1 cellular context compared by ENCODE assay signal in the genomic region with DNA sequence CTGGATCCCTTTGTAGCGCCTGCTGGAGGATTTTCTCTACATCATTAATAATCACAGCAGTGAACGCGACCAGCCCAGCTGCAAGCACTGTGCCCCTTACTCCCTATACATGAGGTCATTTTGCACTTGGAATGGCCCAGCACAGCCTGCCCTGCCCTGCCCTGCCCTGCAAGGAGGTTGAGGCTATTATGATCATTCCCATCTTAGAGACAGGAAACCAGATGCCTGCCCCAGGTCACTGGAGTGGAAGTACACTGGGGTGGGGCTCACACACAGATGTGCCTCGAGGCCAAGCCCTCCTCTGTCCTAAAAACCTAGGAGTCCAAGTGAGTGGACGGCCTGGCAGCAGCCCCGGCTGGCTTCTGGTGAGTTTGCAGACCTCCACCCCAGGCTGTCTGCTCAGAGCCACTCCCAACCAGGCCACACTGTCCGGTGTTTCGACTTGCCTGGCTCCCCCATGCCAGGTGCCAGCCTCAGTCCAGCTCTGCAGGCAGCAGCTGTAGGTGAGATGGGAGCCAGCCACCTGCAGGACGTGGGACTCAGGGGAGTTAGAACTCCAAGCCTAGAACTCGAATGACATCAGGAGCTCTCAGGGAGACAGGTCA.
TF ChIP-seq lines count a peak whose summit lies in the region.

No MANE protein-coding gene starts in this region.

TF ChIP-seq in H1, 55 proteins besides CTCF, POLR2A, EP300 and RAD21:
- TF ChIP-seq, protein P1, sequence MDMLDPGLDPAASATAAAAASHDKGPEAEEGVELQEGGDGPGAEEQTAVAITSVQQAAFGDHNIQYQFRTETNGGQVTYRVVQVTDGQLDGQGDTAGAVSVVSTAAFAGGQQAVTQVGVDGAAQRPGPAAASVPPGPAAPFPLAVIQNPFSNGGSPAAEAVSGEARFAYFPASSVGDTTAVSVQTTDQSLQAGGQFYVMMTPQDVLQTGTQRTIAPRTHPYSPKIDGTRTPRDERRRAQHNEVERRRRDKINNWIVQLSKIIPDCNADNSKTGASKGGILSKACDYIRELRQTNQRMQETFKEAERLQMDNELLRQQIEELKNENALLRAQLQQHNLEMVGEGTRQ (IDR thresholded peaks at IDR 0.05; ENCODE audit: low read length) = no peak
- TF ChIP-seq SIRT6 (IDR thresholded peaks at IDR 0.05; ENCODE audit: low read length) (no peak), POLR2AphosphoS5 (IDR thresholded peaks at IDR 0.05; ENCODE audit: low read depth, low read length) (no peak), SUZ12 (IDR thresholded peaks at IDR 0.05; ENCODE audit: low read length) (no peak), BACH1 (IDR thresholded peaks at IDR 0.05; ENCODE audit: low read length) (no peak), SIX5 (IDR thresholded peaks at IDR 0.05; ENCODE audit: low read depth, low read length) (no peak), CBX8 (IDR thresholded peaks at IDR 0.05; ENCODE audit: borderline replicate concordance, low read depth, low read length) (no peak), YY1 (IDR thresholded peaks at IDR 0.05; ENCODE audit: low read depth, low read length) (no peak), SP1 (IDR thresholded peaks at IDR 0.05; ENCODE audit: low read depth, low read length) (no peak), NANOG (IDR thresholded peaks at IDR 0.05; ENCODE audit: insufficient read depth, low read depth, low read length, poor library complexity, severe bottlenecking) (no peak), BCL11A (IDR thresholded peaks at IDR 0.05; ENCODE audit: low read depth in 2 of 2, low read length in 2 of 2) (no peak), JUND (IDR thresholded peaks at IDR 0.05; ENCODE audit: low read length) (no peak), SRF (IDR thresholded peaks at IDR 0.05; ENCODE audit: low read depth, low read length) (no peak), MAFK (IDR thresholded peaks at IDR 0.05; ENCODE audit: low read depth, low read length) (no peak)
- TF ChIP-seq, protein P2, sequence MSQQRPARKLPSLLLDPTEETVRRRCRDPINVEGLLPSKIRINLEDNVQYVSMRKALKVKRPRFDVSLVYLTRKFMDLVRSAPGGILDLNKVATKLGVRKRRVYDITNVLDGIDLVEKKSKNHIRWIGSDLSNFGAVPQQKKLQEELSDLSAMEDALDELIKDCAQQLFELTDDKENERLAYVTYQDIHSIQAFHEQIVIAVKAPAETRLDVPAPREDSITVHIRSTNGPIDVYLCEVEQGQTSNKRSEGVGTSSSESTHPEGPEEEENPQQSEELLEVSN (IDR thresholded peaks at IDR 0.05) = no peak
